ENCODE assay signal across 1 cellular context in the genomic region with DNA sequence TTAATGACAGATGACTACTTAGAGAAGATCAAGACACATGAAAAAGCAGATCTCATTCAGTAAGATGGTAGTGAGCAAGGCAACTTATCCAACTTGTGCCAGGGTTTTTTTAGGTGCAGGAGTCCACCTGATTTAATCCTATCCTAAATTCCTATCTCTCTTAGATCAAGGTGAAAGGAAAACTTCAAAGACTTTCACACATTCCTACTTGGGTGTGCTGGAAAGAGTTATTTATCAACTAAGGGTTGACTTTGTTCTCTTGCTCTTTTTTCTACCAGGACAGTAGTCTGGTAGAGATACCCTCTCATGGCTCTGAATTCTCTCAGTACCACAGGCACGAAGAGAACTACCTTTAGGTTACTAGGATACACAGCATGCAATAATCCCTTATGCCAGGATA.
TF ChIP-seq lines count a peak whose summit lies in the region.

No MANE protein-coding gene starts in this region.

TF ChIP-seq in HepG2, 621 proteins besides CTCF, POLR2A, EP300 and RAD21 (continued from another document and continues in another):
- no peak for TF ChIP-seq ZNF782 (CRISPR knock-in tag; IDR thresholded peaks at IDR 0.05; ENCODE audit: borderline replicate concordance)
- TF ChIP-seq ZNF296 (CRISPR knock-in tag; conservative IDR thresholded peaks at IDR 0.05): no peak
- no peak for TF ChIP-seq PAX8 (CRISPR knock-in tag; IDR thresholded peaks at IDR 0.05; ENCODE audit: borderline replicate concordance)
- TF ChIP-seq, protein P1, sequence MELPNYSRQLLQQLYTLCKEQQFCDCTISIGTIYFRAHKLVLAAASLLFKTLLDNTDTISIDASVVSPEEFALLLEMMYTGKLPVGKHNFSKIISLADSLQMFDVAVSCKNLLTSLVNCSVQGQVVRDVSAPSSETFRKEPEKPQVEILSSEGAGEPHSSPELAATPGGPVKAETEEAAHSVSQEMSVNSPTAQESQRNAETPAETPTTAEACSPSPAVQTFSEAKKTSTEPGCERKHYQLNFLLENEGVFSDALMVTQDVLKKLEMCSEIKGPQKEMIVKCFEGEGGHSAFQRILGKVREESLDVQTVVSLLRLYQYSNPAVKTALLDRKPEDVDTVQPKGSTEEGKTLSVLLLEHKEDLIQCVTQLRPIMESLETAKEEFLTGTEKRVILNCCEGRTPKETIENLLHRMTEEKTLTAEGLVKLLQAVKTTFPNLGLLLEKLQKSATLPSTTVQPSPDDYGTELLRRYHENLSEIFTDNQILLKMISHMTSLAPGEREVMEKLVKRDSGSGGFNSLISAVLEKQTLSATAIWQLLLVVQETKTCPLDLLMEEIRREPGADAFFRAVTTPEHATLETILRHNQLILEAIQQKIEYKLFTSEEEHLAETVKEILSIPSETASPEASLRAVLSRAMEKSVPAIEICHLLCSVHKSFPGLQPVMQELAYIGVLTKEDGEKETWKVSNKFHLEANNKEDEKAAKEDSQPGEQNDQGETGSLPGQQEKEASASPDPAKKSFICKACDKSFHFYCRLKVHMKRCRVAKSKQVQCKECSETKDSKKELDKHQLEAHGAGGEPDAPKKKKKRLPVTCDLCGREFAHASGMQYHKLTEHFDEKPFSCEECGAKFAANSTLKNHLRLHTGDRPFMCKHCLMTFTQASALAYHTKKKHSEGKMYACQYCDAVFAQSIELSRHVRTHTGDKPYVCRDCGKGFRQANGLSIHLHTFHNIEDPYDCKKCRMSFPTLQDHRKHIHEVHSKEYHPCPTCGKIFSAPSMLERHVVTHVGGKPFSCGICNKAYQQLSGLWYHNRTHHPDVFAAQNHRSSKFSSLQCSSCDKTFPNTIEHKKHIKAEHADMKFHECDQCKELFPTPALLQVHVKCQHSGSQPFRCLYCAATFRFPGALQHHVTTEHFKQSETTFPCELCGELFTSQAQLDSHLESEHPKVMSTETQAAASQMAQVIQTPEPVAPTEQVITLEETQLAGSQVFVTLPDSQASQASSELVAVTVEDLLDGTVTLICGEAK (IDR thresholded peaks at IDR 0.05): no peak
- TF ChIP-seq, protein P1 (CRISPR knock-in tag; IDR thresholded peaks at IDR 0.05): no peak
- no peak for TF ChIP-seq ZNF225 (CRISPR knock-in tag; IDR thresholded peaks at IDR 0.05)
- no peak for TF ChIP-seq TBP (CRISPR knock-in tag; IDR thresholded peaks at IDR 0.05)
- TF ChIP-seq HHEX (CRISPR knock-in tag; IDR thresholded peaks at IDR 0.05): no peak
- TF ChIP-seq, protein P2, sequence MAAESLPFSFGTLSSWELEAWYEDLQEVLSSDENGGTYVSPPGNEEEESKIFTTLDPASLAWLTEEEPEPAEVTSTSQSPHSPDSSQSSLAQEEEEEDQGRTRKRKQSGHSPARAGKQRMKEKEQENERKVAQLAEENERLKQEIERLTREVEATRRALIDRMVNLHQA (CRISPR knock-in tag; IDR thresholded peaks at IDR 0.05): no peak
- no peak for TF ChIP-seq ZNF83 (CRISPR knock-in tag; IDR thresholded peaks at IDR 0.05; ENCODE audit: borderline replicate concordance)
- peak; percentile 59; the same call in 1 of the 2 replicates for TF ChIP-seq DMAP1 (CRISPR knock-in tag; IDR thresholded peaks at IDR 0.05)
- TF ChIP-seq, protein P3, sequence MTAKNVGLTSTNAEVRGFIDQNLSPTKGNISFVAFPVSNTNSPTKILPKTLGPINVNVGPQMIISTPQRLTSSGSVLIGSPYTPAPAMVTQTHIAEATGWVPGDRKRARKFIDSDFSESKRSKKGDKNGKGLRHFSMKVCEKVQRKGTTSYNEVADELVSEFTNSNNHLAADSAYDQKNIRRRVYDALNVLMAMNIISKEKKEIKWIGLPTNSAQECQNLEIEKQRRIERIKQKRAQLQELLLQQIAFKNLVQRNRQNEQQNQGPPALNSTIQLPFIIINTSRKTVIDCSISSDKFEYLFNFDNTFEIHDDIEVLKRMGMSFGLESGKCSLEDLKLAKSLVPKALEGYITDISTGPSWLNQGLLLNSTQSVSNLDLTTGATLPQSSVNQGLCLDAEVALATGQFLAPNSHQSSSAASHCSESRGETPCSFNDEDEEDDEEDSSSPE (CRISPR knock-in tag; IDR thresholded peaks at IDR 0.05): no peak
- TF ChIP-seq MIXL1 (CRISPR knock-in tag; IDR thresholded peaks at IDR 0.05): peak; percentile 73
- peak; percentile 19; the same call in 1 of the 2 replicates for TF ChIP-seq IRF2 (CRISPR knock-in tag; IDR thresholded peaks at IDR 0.05)
- TF ChIP-seq EHMT2 (IDR thresholded peaks at IDR 0.05; ENCODE audit: borderline replicate concordance, low read depth, low read length): peak; percentile 76; the same call in 1 of the 2 replicates
- peak; percentile 59; the same call in 1 of the 2 replicates for TF ChIP-seq HMG20B (CRISPR knock-in tag; conservative IDR thresholded peaks at IDR 0.05)
- TF ChIP-seq, protein P4, sequence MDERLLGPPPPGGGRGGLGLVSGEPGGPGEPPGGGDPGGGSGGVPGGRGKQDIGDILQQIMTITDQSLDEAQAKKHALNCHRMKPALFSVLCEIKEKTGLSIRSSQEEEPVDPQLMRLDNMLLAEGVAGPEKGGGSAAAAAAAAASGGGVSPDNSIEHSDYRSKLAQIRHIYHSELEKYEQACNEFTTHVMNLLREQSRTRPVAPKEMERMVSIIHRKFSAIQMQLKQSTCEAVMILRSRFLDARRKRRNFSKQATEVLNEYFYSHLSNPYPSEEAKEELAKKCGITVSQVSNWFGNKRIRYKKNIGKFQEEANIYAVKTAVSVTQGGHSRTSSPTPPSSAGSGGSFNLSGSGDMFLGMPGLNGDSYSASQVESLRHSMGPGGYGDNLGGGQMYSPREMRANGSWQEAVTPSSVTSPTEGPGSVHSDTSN (CRISPR knock-in tag; IDR thresholded peaks at IDR 0.05): no peak
- TF ChIP-seq CENPT (CRISPR knock-in tag; IDR thresholded peaks at IDR 0.05; ENCODE audit: low read depth): no peak
- TF ChIP-seq RBM22 (optimal IDR thresholded peaks at IDR 0.05; ENCODE audit: low read length): no peak
- no peak for TF ChIP-seq HOXA9 (CRISPR knock-in tag; IDR thresholded peaks at IDR 0.05; ENCODE audit: borderline replicate concordance)
- TF ChIP-seq ZSCAN30 (CRISPR knock-in tag; IDR thresholded peaks at IDR 0.05): no peak
- peak; percentile 78 for TF ChIP-seq GFI1 (CRISPR knock-in tag; IDR thresholded peaks at IDR 0.05; ENCODE audit: borderline replicate concordance)
- TF ChIP-seq, protein P5, sequence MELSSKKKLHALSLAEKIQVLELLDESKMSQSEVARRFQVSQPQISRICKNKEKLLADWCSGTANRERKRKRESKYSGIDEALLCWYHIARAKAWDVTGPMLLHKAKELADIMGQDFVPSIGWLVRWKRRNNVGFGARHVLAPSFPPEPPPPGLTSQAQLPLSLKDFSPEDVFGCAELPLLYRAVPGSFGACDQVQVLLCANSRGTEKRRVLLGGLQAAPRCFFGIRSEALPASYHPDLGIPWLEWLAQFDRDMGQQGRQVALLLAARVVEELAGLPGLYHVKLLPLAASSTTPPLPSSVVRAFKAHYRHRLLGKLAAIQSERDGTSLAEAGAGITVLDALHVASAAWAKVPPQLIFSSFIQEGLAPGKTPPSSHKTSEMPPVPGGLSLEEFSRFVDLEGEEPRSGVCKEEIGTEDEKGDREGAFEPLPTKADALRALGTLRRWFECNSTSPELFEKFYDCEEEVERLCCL (CRISPR knock-in tag; IDR thresholded peaks at IDR 0.05; ENCODE audit: borderline replicate concordance): no peak
- TF ChIP-seq PHB2 (IDR thresholded peaks at IDR 0.05; ENCODE audit: partially characterized antibody): no peak
- TF ChIP-seq ZNF292 (CRISPR knock-in tag; IDR thresholded peaks at IDR 0.05; ENCODE audit: borderline replicate concordance, low read depth): no peak
- TF ChIP-seq, protein P6, sequence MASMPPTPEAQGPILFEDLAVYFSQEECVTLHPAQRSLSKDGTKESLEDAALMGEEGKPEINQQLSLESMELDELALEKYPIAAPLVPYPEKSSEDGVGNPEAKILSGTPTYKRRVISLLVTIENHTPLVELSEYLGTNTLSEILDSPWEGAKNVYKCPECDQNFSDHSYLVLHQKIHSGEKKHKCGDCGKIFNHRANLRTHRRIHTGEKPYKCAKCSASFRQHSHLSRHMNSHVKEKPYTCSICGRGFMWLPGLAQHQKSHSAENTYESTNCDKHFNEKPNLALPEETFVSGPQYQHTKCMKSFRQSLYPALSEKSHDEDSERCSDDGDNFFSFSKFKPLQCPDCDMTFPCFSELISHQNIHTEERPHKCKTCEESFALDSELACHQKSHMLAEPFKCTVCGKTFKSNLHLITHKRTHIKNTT (CRISPR knock-in tag; IDR thresholded peaks at IDR 0.05): no peak
- no peak for TF ChIP-seq ZNF547 (CRISPR knock-in tag; IDR thresholded peaks at IDR 0.05)
- TF ChIP-seq ZNF12 (CRISPR knock-in tag; IDR thresholded peaks at IDR 0.05): no peak
- TF ChIP-seq ZBTB42 (CRISPR knock-in tag; IDR thresholded peaks at IDR 0.05): no peak
- TF ChIP-seq CCDC6 (CRISPR knock-in tag; IDR thresholded peaks at IDR 0.05): no peak
- TF ChIP-seq, protein P7, sequence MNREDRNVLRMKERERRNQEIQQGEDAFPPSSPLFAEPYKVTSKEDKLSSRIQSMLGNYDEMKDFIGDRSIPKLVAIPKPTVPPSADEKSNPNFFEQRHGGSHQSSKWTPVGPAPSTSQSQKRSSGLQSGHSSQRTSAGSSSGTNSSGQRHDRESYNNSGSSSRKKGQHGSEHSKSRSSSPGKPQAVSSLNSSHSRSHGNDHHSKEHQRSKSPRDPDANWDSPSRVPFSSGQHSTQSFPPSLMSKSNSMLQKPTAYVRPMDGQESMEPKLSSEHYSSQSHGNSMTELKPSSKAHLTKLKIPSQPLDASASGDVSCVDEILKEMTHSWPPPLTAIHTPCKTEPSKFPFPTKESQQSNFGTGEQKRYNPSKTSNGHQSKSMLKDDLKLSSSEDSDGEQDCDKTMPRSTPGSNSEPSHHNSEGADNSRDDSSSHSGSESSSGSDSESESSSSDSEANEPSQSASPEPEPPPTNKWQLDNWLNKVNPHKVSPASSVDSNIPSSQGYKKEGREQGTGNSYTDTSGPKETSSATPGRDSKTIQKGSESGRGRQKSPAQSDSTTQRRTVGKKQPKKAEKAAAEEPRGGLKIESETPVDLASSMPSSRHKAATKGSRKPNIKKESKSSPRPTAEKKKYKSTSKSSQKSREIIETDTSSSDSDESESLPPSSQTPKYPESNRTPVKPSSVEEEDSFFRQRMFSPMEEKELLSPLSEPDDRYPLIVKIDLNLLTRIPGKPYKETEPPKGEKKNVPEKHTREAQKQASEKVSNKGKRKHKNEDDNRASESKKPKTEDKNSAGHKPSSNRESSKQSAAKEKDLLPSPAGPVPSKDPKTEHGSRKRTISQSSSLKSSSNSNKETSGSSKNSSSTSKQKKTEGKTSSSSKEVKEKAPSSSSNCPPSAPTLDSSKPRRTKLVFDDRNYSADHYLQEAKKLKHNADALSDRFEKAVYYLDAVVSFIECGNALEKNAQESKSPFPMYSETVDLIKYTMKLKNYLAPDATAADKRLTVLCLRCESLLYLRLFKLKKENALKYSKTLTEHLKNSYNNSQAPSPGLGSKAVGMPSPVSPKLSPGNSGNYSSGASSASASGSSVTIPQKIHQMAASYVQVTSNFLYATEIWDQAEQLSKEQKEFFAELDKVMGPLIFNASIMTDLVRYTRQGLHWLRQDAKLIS (CRISPR knock-in tag; IDR thresholded peaks at IDR 0.05): no peak
- no peak for TF ChIP-seq HMGA1 (CRISPR knock-in tag; conservative IDR thresholded peaks at IDR 0.05)
- no peak for TF ChIP-seq SMAD1 (CRISPR knock-in tag; IDR thresholded peaks at IDR 0.05; ENCODE audit: borderline replicate concordance, low read depth)
- TF ChIP-seq, protein P8, sequence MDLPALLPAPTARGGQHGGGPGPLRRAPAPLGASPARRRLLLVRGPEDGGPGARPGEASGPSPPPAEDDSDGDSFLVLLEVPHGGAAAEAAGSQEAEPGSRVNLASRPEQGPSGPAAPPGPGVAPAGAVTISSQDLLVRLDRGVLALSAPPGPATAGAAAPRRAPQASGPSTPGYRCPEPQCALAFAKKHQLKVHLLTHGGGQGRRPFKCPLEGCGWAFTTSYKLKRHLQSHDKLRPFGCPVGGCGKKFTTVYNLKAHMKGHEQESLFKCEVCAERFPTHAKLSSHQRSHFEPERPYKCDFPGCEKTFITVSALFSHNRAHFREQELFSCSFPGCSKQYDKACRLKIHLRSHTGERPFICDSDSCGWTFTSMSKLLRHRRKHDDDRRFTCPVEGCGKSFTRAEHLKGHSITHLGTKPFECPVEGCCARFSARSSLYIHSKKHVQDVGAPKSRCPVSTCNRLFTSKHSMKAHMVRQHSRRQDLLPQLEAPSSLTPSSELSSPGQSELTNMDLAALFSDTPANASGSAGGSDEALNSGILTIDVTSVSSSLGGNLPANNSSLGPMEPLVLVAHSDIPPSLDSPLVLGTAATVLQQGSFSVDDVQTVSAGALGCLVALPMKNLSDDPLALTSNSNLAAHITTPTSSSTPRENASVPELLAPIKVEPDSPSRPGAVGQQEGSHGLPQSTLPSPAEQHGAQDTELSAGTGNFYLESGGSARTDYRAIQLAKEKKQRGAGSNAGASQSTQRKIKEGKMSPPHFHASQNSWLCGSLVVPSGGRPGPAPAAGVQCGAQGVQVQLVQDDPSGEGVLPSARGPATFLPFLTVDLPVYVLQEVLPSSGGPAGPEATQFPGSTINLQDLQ (CRISPR knock-in tag; IDR thresholded peaks at IDR 0.05): no peak
- no peak for TF ChIP-seq GABPA (IDR thresholded peaks at IDR 0.05; ENCODE audit: low read depth, low read length)
- TF ChIP-seq GABPA (CRISPR knock-in tag; IDR thresholded peaks at IDR 0.05; ENCODE audit: low read depth): no peak
- no peak for TF ChIP-seq ARNT2 (CRISPR knock-in tag; IDR thresholded peaks at IDR 0.05; ENCODE audit: low read depth)
- peak; percentile 77; the same call in 1 of the 2 replicates for TF ChIP-seq CREM (IDR thresholded peaks at IDR 0.05)
- no peak for TF ChIP-seq CREM (CRISPR knock-in tag; IDR thresholded peaks at IDR 0.05)
- TF ChIP-seq CREB1 (IDR thresholded peaks at IDR 0.05): no peak
- peak; percentile 34; the same call in 1 of the 2 replicates for TF ChIP-seq CREB1 (CRISPR knock-in tag; IDR thresholded peaks at IDR 0.05)
- TF ChIP-seq ZNF326 (CRISPR knock-in tag; IDR thresholded peaks at IDR 0.05; ENCODE audit: borderline replicate concordance): no peak
- no peak for TF ChIP-seq CBFB (CRISPR knock-in tag; IDR thresholded peaks at IDR 0.05)
- no peak for TF ChIP-seq NFE2L1 (CRISPR knock-in tag; IDR thresholded peaks at IDR 0.05; ENCODE audit: borderline replicate concordance)
